In the genomic region with DNA sequence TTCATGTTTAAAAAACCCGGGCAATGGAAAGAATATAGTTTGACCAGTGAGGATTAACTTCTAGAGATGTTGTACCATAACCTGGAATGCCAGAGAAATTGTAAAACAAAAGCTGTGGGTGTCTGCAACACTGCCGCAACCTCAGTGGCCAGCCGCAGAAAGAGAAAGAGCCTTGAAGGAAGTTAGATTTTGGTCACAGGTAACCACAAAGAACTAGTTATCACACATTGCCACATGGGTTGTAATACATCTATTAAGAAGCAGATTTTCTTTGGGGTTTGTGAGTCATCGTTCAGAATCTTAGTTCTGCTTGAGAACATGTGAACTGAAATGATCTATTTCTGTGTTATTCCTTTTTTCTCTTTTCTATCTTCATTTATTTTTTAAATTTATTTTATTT, we compare ENCODE assay signal across 8 cellular contexts.
DNase-seq lines count a peak whose midpoint lies in the region; ATAC-seq and TF ChIP-seq lines count a peak whose summit lies in the region.

No MANE protein-coding gene starts in this region.

- peaks cover 6% of the 10 kb centered on the region for H3K9me3 Mint-ChIP-seq in neural progenitor cell

- H3K4me3 Mint-ChIP-seq in neural progenitor cell: no peak overlapping the region

- H3K4me1 ChIP-seq in neural progenitor cell: peaks cover 15% of the 10 kb centered on the region

- no peaks in the 10 kb centered on the region for H3F3A ChIP-seq in neural progenitor cell (ENCODE audit: low read depth)

- peaks cover 5% of the 10 kb centered on the region for H3K36me3 Mint-ChIP-seq in neural progenitor cell

- H3K4me3 ChIP-seq in fibroblast of pulmonary artery (replicated peaks; ENCODE audit: low read depth, low read length) (no peak overlapping the region), neural progenitor cell (no peak overlapping the region), WERI-Rb-1 (ENCODE audit: low read depth, low read length) (no peak overlapping the region)

- no peak overlapping the region for H2AFZ ChIP-seq in neural progenitor cell (replicated peaks)

- TF ChIP-seq CTCF in fibroblast of pulmonary artery (IDR thresholded peaks at IDR 0.05; ENCODE audit: low read length, missing control alignments) (no peak), neural progenitor cell (IDR thresholded peaks at IDR 0.05) (no peak), WERI-Rb-1 (IDR thresholded peaks at IDR 0.05; ENCODE audit: low read depth, low read length) (no peak)

- H3K4me1 Mint-ChIP-seq in neural progenitor cell: peaks cover 28% of the 10 kb centered on the region

- H3K27ac Mint-ChIP-seq in neural progenitor cell: no peak overlapping the region

- no peak overlapping the region for H3K4me2 ChIP-seq in neural progenitor cell

- ATAC-seq in GM18517 (IDR thresholded peaks at IDR 0.05; ENCODE audit: unreplicated experiment): peak; percentile 95
- ATAC-seq in HG02642 (IDR thresholded peaks at IDR 0.05; ENCODE audit: poor library complexity, unreplicated experiment): peak; percentile 73

- H3K27me3 Mint-ChIP-seq in neural progenitor cell (ENCODE audit: insufficient read depth, low read depth): no peaks in the 10 kb centered on the region

- peak; percentile 84 for DNase-seq in RPMI7951 (ENCODE audit: low read depth)
- DNase-seq in fibroblast of pulmonary artery (ENCODE audit: low read depth): peak; percentile 63
- DNase-seq in NCI-H2196 (lab: John Stamatoyannopoulos, UW; ENCODE audit: unreplicated experiment): no peak
- DNase-seq in neural progenitor cell (ENCODE audit: low spot score): no peak
- DNase-seq in HCEC 1CT: no peak
- no peak for DNase-seq in WERI-Rb-1

- no peak overlapping the region for H3K27ac ChIP-seq in neural progenitor cell
- H3K27ac ChIP-seq in WERI-Rb-1: no peak overlapping the region

- H4K20me1 ChIP-seq in neural progenitor cell (ENCODE audit: low read depth): no peaks in the 10 kb centered on the region

- no peaks in the 10 kb centered on the region for H3K79me2 ChIP-seq in neural progenitor cell (ENCODE audit: low read depth)

- H3K27me3 ChIP-seq in neural progenitor cell (no peaks in the 10 kb centered on the region), WERI-Rb-1 (ENCODE audit: insufficient read depth, low read depth, severe bottlenecking) (no peaks in the 10 kb centered on the region)

- no peaks in the 10 kb centered on the region for H3K9me3 ChIP-seq in neural progenitor cell (ENCODE audit: low read depth)
- no peaks in the 10 kb centered on the region for H3K9me3 ChIP-seq in WERI-Rb-1 (ENCODE audit: severe bottlenecking)

- H3K9ac ChIP-seq in neural progenitor cell: no peak overlapping the region

- H3K36me3 ChIP-seq in neural progenitor cell (no peaks in the 10 kb centered on the region), WERI-Rb-1 (no peaks in the 10 kb centered on the region)

Comparison
In these comparisons a context has a peak if more than half of its experiments do, and no peak if none do; other contexts are left out.
1. DNase-seq: peak in RPMI7951 (single experiment) and fibroblast of pulmonary artery (single experiment); none in NCI-H2196 (single experiment), neural progenitor cell (single experiment), HCEC 1CT (single experiment) and WERI-Rb-1 (single experiment).